In genomic region chr7:13540429-13540828, GRCh38 we compare ENCODE assay signal across 23 cellular contexts.
DNase-seq lines count a peak whose midpoint lies in the region; ATAC-seq and TF ChIP-seq lines count a peak whose summit lies in the region.
"Had no signal": no experiment of that assay in that cellular context is flagged by ENCODE, and none has a peak within 500 bp of the region (broad histone marks: within the 10 kb centered on the region; RNA-seq: fewer than 3 reads in every experiment).

No MANE protein-coding gene starts in this region.

- no peaks in the 10 kb centered on the region for H3K27me3 ChIP-seq in osteoblast (ENCODE audit: insufficient read depth, low read length)
- H3K27me3 ChIP-seq: BLaER1 treated with 17β-estradiol and CSF1 and Interleukin-3, amounts not matched to agents 10 nM and 100 nM; esophagus muscularis mucosa; spleen; suprapubic skin had no signal

- no peaks in the 10 kb centered on the region for H3K79me2 ChIP-seq in osteoblast (ENCODE audit: insufficient read depth, low read length)

- no peaks in the 10 kb centered on the region for H3K27me3 Mint-ChIP-seq in activated T-helper 17 cell treated with anti-CD3 and anti-CD28 coated beads, Interleukin-2, amount 50 U/mL, for 72 hours
- H3K27me3 Mint-ChIP-seq: activated naive CD8-positive, alpha-beta T cell treated with anti-CD3 and anti-CD28 coated beads for 36 hours; memory B cell had no signal

- no peak overlapping the region for H3K4me3 Mint-ChIP-seq in activated T-helper 17 cell treated with anti-CD3 and anti-CD28 coated beads, Interleukin-2, amount 50 U/mL, for 72 hours
- H3K4me3 Mint-ChIP-seq: activated CD8-positive, alpha-beta T cell treated with anti-CD3 and anti-CD28 coated beads, Interleukin-2, amount 10 ng/mL, durations not matched to agents 7 days and 5 days; activated naive CD8-positive, alpha-beta T cell treated with anti-CD3 and anti-CD28 coated beads for 36 hours; memory B cell; natural killer cell had no signal

- H3K27ac ChIP-seq in osteoblast (ENCODE audit: low read depth, low read length): no peak overlapping the region
- H3K27ac ChIP-seq: BLaER1 treated with 17β-estradiol and CSF1 and Interleukin-3, amounts not matched to agents 10 nM and 100 nM; esophagus muscularis mucosa; prostate gland; spleen; suprapubic skin had no signal

- H3K27ac Mint-ChIP-seq in activated T-helper 17 cell treated with anti-CD3 and anti-CD28 coated beads, Interleukin-2, amount 50 U/mL, for 72 hours: no peak overlapping the region
- H3K27ac Mint-ChIP-seq: activated CD8-positive, alpha-beta T cell treated with anti-CD3 and anti-CD28 coated beads, Interleukin-2, amount 10 ng/mL, durations not matched to agents 7 days and 5 days; activated naive CD8-positive, alpha-beta T cell treated with anti-CD3 and anti-CD28 coated beads for 36 hours; memory B cell; natural killer cell had no signal

- no peak for ATAC-seq in SK-N-SH treated with all-trans-retinoic acid at 6 μM for 48 hours
- no peak for ATAC-seq in activated T-helper 17 cell treated with anti-CD3 and anti-CD28 coated beads, Interleukin-2, amount 50 U/mL, for 72 hours (replicated peaks)
- ATAC-seq: activated CD8-positive, alpha-beta T cell treated with anti-CD3 and anti-CD28 coated beads, Interleukin-2, amount 10 ng/mL, durations not matched to agents 7 days and 5 days; natural killer cell had no signal

- H2AFZ ChIP-seq in osteoblast (ENCODE audit: low read length): no peak overlapping the region

- no peaks in the 10 kb centered on the region for H3K4me1 ChIP-seq in osteoblast (ENCODE audit: insufficient read depth, low read length)
- H3K4me1 ChIP-seq: BLaER1 treated with 17β-estradiol and CSF1 and Interleukin-3, amounts not matched to agents 10 nM and 100 nM; esophagus muscularis mucosa; prostate gland; spleen; suprapubic skin had no signal

- H3K36me3 ChIP-seq in osteoblast (ENCODE audit: insufficient read depth, low read length): no peaks in the 10 kb centered on the region
- H3K36me3 ChIP-seq: BLaER1 treated with 17β-estradiol and CSF1 and Interleukin-3, amounts not matched to agents 10 nM and 100 nM; esophagus muscularis mucosa; prostate gland; spleen; suprapubic skin had no signal

- no peaks in the 10 kb centered on the region for H4K20me1 ChIP-seq in osteoblast (ENCODE audit: insufficient read depth, low read length)
- H4K20me1 ChIP-seq: BLaER1 treated with 17β-estradiol and CSF1 and Interleukin-3, amounts not matched to agents 10 nM and 100 nM had no signal

- DNase-seq in ELR (ENCODE audit: low read depth) (peak; percentile 56), OCI-M1 (lab: John Stamatoyannopoulos, UW) (peak; percentile 52), cardiac fibroblast (ENCODE audit: low read depth in 2 of 2) (peak; percentile 49 to 70), osteoblast (ENCODE audit: insufficient read length, low spot score, missing footprints) (no peak), NCI-H748 treated with DMSO at 0.1 percent for 48 hours (lab: John Stamatoyannopoulos, UW) (no peak), C1 segment of cervical spinal cord (lab: John Stamatoyannopoulos, UW) (no peak)
- DNase-seq: activated CD4-positive, CD25-positive, alpha-beta regulatory T cell; activated CD8-positive, alpha-beta T cell treated with anti-CD3 and anti-CD28 coated beads, Interleukin-2, amount 10 ng/mL, durations not matched to agents 7 days and 5 days; activated naive CD8-positive, alpha-beta T cell treated with anti-CD3 and anti-CD28 coated beads for 36 hours; caudate nucleus; hypothalamus; natural killer cell; NCI-H2081; SHP77; spleen; stimulated activated CD8-positive, alpha-beta memory T cell treated with anti-CD3 and anti-CD28 coated beads, Interleukin-4, amount 100 ng/mL, for 48 hours had no signal

- H3K9me3 Mint-ChIP-seq in activated T-helper 17 cell treated with anti-CD3 and anti-CD28 coated beads, Interleukin-2, amount 50 U/mL, for 72 hours: no peaks in the 10 kb centered on the region
- H3K9me3 Mint-ChIP-seq: activated naive CD8-positive, alpha-beta T cell treated with anti-CD3 and anti-CD28 coated beads for 36 hours; memory B cell had no signal

- peak overlapping the region; percentile 7 for H3K4me2 ChIP-seq in osteoblast (ENCODE audit: insufficient read depth, low read length)
- H3K4me2 ChIP-seq: BLaER1 treated with 17β-estradiol and CSF1 and Interleukin-3, amounts not matched to agents 10 nM and 100 nM had no signal

- H3K4me1 Mint-ChIP-seq in activated T-helper 17 cell treated with anti-CD3 and anti-CD28 coated beads, Interleukin-2, amount 50 U/mL, for 72 hours: no peaks in the 10 kb centered on the region
- H3K4me1 Mint-ChIP-seq: activated naive CD8-positive, alpha-beta T cell treated with anti-CD3 and anti-CD28 coated beads for 36 hours; memory B cell; natural killer cell had no signal

- H3K4me3 ChIP-seq in cardiac fibroblast (replicated peaks in 1 of 2; ENCODE audit: low read depth in 2 of 2, low read length in 2 of 2) (no peak overlapping the region), osteoblast (ENCODE audit: insufficient read depth, low read length) (no peak overlapping the region)
- H3K4me3 ChIP-seq: BLaER1 treated with 17β-estradiol and CSF1 and Interleukin-3, amounts not matched to agents 10 nM and 100 nM; esophagus muscularis mucosa; prostate gland; spleen; suprapubic skin had no signal

- no peaks in the 10 kb centered on the region for H3K9me3 ChIP-seq in osteoblast (ENCODE audit: low read depth, low read length)
- H3K9me3 ChIP-seq: BLaER1 treated with 17β-estradiol and CSF1 and Interleukin-3, amounts not matched to agents 10 nM and 100 nM; esophagus muscularis mucosa; prostate gland; spleen; suprapubic skin had no signal

- TF ChIP-seq CTCF in cardiac fibroblast (IDR thresholded peaks at IDR 0.05; ENCODE audit: low read depth, low read length): no peak
- TF ChIP-seq CTCF in osteoblast (IDR thresholded peaks at IDR 0.05; ENCODE audit: extremely low read depth, low read depth, low read length): no peak

- H3K36me3 Mint-ChIP-seq in activated T-helper 17 cell treated with anti-CD3 and anti-CD28 coated beads, Interleukin-2, amount 50 U/mL, for 72 hours (ENCODE audit: low read depth): no peaks in the 10 kb centered on the region
- H3K36me3 Mint-ChIP-seq: activated naive CD8-positive, alpha-beta T cell treated with anti-CD3 and anti-CD28 coated beads for 36 hours; memory B cell; natural killer cell had no signal

TF ChIP-seq in SK-N-SH treated with all-trans-retinoic acid at 6 μM for 48 hours, 23 proteins besides CTCF, POLR2A, EP300 and RAD21 (continues in another document):
- TF ChIP-seq CREB5 (CRISPR knock-in tag; IDR thresholded peaks at IDR 0.05; ENCODE audit: low read depth) (no peak), ZNF70 (CRISPR knock-in tag; IDR thresholded peaks at IDR 0.05) (no peak), TSHZ2 (CRISPR knock-in tag; IDR thresholded peaks at IDR 0.05) (no peak), PPARA (CRISPR knock-in tag; IDR thresholded peaks at IDR 0.05; ENCODE audit: borderline replicate concordance) (no peak), ZNF565 (CRISPR knock-in tag; conservative IDR thresholded peaks at IDR 0.05; ENCODE audit: low read depth) (no peak), ISL1 (CRISPR knock-in tag; IDR thresholded peaks at IDR 0.05) (no peak), ARNTL (CRISPR knock-in tag; IDR thresholded peaks at IDR 0.05; ENCODE audit: borderline replicate concordance, low read depth) (no peak), CSRNP3 (CRISPR knock-in tag; IDR thresholded peaks at IDR 0.05) (no peak), TOX (CRISPR knock-in tag; IDR thresholded peaks at IDR 0.05; ENCODE audit: borderline replicate concordance) (no peak)

Comparison
In these comparisons a context has a peak if more than half of its experiments do, and no peak if none do; other contexts are left out.
1. DNase-seq: peak in ELR (single experiment), OCI-M1 (single experiment) and cardiac fibroblast (2 of 2); none in osteoblast (single experiment), NCI-H748 treated with DMSO at 0.1 percent for 48 hours (single experiment) and C1 segment of cervical spinal cord (0 of 14).